Comparison of ENCODE assay signal across 1 cellular context in genomic region chr1:212226467-212226866, GRCh38.
TF ChIP-seq lines count a peak whose summit lies in the region.

No MANE protein-coding gene starts in this region.

TF ChIP-seq in K562, 482 proteins besides CTCF, POLR2A, EP300 and RAD21:
- TF ChIP-seq ZNF280B (CRISPR knock-in tag; IDR thresholded peaks at IDR 0.05) (no peak), ZC3H4 (CRISPR knock-in tag; IDR thresholded peaks at IDR 0.05; ENCODE audit: borderline replicate concordance) (no peak), PTBP1 (IDR thresholded peaks at IDR 0.05; ENCODE audit: low read depth, low read length) (no peak), POLR2AphosphoS2 (IDR thresholded peaks at IDR 0.05; ENCODE audit: low read length) (no peak), PTTG1 (tag; IDR thresholded peaks at IDR 0.05; ENCODE audit: low read depth) (no peak), SMARCC2 (IDR thresholded peaks at IDR 0.05; ENCODE audit: low read depth) (no peak), KHSRP (IDR thresholded peaks at IDR 0.05) (no peak), CREM (IDR thresholded peaks at IDR 0.05; ENCODE audit: low read depth) (no peak), SMARCE1 (IDR thresholded peaks at IDR 0.05) (no peak), ZNF184 (CRISPR knock-in tag; IDR thresholded peaks at IDR 0.05) (no peak), SPI1 (IDR thresholded peaks at IDR 0.05; ENCODE audit: borderline replicate concordance, low read depth, low read length) (no peak), ZFP36 (IDR thresholded peaks at IDR 0.05; ENCODE audit: low read depth, low read length, partially characterized antibody) (no peak), ZNF57 (CRISPR knock-in tag; IDR thresholded peaks at IDR 0.05) (no peak)
